18 cellular contexts compared by ENCODE assay signal in the genomic region with DNA sequence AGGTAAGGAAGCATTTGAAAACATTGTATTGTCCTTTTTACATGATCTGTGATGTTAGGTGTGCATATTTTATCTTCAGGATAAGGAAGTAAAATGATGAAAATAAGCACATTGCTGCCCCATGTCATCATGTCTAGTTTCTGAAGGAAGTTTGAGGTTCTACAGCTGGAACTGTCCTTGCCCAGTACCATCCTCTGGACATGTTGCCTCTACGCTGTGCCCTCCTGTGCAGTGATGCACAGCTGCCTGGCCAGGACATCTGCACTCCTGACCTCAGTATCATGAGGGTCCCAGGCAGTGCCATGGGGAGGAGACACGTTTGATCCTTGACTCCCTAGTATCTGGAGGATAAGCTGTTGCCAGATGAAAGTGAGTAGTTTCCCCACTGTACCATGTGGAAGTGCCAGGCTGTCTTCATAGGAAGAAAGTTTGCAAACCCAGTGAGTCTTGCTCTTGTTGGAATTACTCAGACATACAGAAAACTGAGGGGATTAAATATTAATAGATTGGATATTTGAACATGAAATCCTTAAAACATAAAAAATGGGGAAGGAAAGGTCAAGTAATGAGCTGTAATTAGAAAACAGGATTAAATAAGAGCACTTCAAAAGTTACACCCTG. TPM values are rescaled to one million over a fixed set of nuclear protein-coding genes. Genes with fewer than 3 reads are reported as not detected.
A peak's percentile ranks its signal among the peaks of the same experiment; 100 is the strongest.
DNase-seq lines count a peak whose midpoint lies in the region; ATAC-seq and TF ChIP-seq lines count a peak whose summit lies in the region.
"Had no signal": no experiment of that assay in that cellular context is flagged by ENCODE, and none has a peak within 500 bp of the region (broad histone marks: within the 10 kb centered on the region; RNA-seq: fewer than 3 reads in every experiment).

No MANE protein-coding gene starts in this region.

- H3K27ac ChIP-seq in adrenal gland = peak overlapping the region in 3 of 5 donors; percentile 11 to 95 (median 31)
- no peak overlapping the region for H3K27ac ChIP-seq in esophagus muscularis mucosa (replicated peaks in 1 of 4)
- H3K27ac ChIP-seq in lung (ENCODE audit: low read depth in 1 of 2, low read length in 1 of 2) = peak overlapping the region in 1 of 2 donors; percentile 42
- peak overlapping the region; percentile 26 for H3K27ac ChIP-seq in upper lobe of right lung
- H3K27ac ChIP-seq: HL-60 had no signal

- peak; percentile 12 for ATAC-seq in lung (ENCODE audit: insufficient read depth, low FRiP score)
- peak; percentile 42 for ATAC-seq in upper lobe of right lung
- no peak for ATAC-seq in GM21360 (IDR thresholded peaks at IDR 0.05; ENCODE audit: unreplicated experiment)
- ATAC-seq: CD8-positive, alpha-beta T cell had no signal

- H3K9me3 ChIP-seq in adrenal gland (replicated peaks in 1 of 3) = no peaks in the 10 kb centered on the region
- no peaks in the 10 kb centered on the region for H3K9me3 ChIP-seq in esophagus muscularis mucosa
- no peaks in the 10 kb centered on the region for H3K9me3 ChIP-seq in lung (ENCODE audit: control insufficient read depth in 2 of 2, insufficient read depth in 1 of 2, low read length in 1 of 2)
- no peaks in the 10 kb centered on the region for H3K9me3 ChIP-seq in upper lobe of right lung

- H3K36me3 ChIP-seq in adrenal gland (replicated peaks in 1 of 2) (peaks cover 0 to 49% of the 10 kb centered on the region in 2 donors), esophagus muscularis mucosa (peaks cover 18 to 86% (median 70%) of the 10 kb centered on the region in 4 donors), lung (ENCODE audit: control insufficient read depth in 2 of 2, insufficient read depth in 2 of 2, low read length in 2 of 2) (peaks cover 27 to 29% of the 10 kb centered on the region in 2 donors), upper lobe of right lung (peaks cover 97% of the 10 kb centered on the region)

- TF ChIP-seq POLR2A in adrenal gland (IDR thresholded peaks at IDR 0.05) = no peak
- no peak for TF ChIP-seq POLR2A in esophagus muscularis mucosa (IDR thresholded peaks at IDR 0.05; ENCODE audit: low read depth)

- DNase-seq in adrenal gland (no peak), esophagus muscularis mucosa (ENCODE audit: extremely low spot score) (peak; percentile 82), lung (ENCODE audit: low spot score) (no peak), upper lobe of right lung (no peak), RPMI8226 (no peak), NCI-H345 (lab: John Stamatoyannopoulos, UW) (no peak)
- DNase-seq: CD8-positive, alpha-beta T cell; COR-L47; DMS153; DMS79 treated with DMSO at 0.1 percent for 48 hours; EL; HCEC 1CT; HFFc6 had no signal

- H3K27me3 ChIP-seq in adrenal gland (no peaks in the 10 kb centered on the region), esophagus muscularis mucosa (no peaks in the 10 kb centered on the region), lung (ENCODE audit: control insufficient read depth, insufficient read depth) (no peaks in the 10 kb centered on the region), upper lobe of right lung (no peaks in the 10 kb centered on the region)

- H3K4me1 ChIP-seq in adrenal gland (replicated peaks in 1 of 2) = peaks cover 22 to 37% of the 10 kb centered on the region in 2 donors
- peaks cover 0 to 8% (median 0%) of the 10 kb centered on the region in 4 donors for H3K4me1 ChIP-seq in esophagus muscularis mucosa
- H3K4me1 ChIP-seq in lung (ENCODE audit: control insufficient read depth in 2 of 2, insufficient read depth in 2 of 2, low read length in 2 of 2) = no peaks in the 10 kb centered on the region
- H3K4me1 ChIP-seq in upper lobe of right lung = no peaks in the 10 kb centered on the region

- intact Hi-C loops in adrenal gland (cut with DNase I) = no loop called here
- intact Hi-C loops in esophagus muscularis mucosa (cut with DNase I) = no loop called here
- intact Hi-C loops in upper lobe of right lung (cut with DNase I) = no loop called here

- no peak overlapping the region for H3K4me3 ChIP-seq in adrenal gland
- H3K4me3 ChIP-seq in esophagus muscularis mucosa = no peak overlapping the region
- no peak overlapping the region for H3K4me3 ChIP-seq in lung
- H3K4me3 ChIP-seq in upper lobe of right lung = no peak overlapping the region

- TF ChIP-seq CTCF in adrenal gland (IDR thresholded peaks at IDR 0.05) (no peak), esophagus muscularis mucosa (IDR thresholded peaks at IDR 0.05) (no peak), lung (IDR thresholded peaks at IDR 0.05; ENCODE audit: control extremely low read depth, extremely low read depth) (no peak), upper lobe of right lung (IDR thresholded peaks at IDR 0.05) (no peak)

- TF ChIP-seq EP300 in esophagus muscularis mucosa (IDR thresholded peaks at IDR 0.05) = no peak

- 60 to 81% (median 77%) methylated on average over 2 of the region's 2 CpGs for WGBS in adrenal gland, 4 donors
- 89% methylated on average over 2 of the region's 2 CpGs for WGBS in esophagus muscularis mucosa
- 75 to 80% methylated on average over 2 of the region's 2 CpGs for WGBS in lung, 2 donors

RNA-seq across cellular contexts. Expression of a gene that starts 9.5 kb away (rescaled TPM):
- total RNA-seq in adrenal gland (100 to 1,000 TPM in 6 of 8 donors, 10 to 100 TPM in 2; 59.0 to 316 (median 151) TPM), esophagus muscularis mucosa (10 to 100 TPM in 1 of 4 donors, 1 to 10 TPM in 2, not detected in 1; 1.7 to 11.9 (median 2.3) TPM), lung (10 to 100 TPM; 17.5 to 20.7 TPM), upper lobe of right lung (18.7 TPM)
- polyA plus RNA-seq in adrenal gland (100 to 1,000 TPM in 2 of 3 donors, 10 to 100 TPM in 1; 78.8 to 146 (median 136) TPM), lung (10 to 100 TPM; 13.4 to 31.3 TPM)
- total RNA-seq: A673, HFFc6 had no signal
- polyA plus RNA-seq: BJ, CD14-positive monocyte had no signal

RNA-seq across cellular contexts. Expression of a gene that starts 13.7 kb away (rescaled TPM):
- total RNA-seq in adrenal gland (100 to 1,000 TPM; 133 to 303 (median 161) TPM), esophagus muscularis mucosa (10 to 100 TPM; 54.0 to 81.5 (median 73.8) TPM), lung (100 to 1,000 TPM in 1 of 2 donors, 10 to 100 TPM in 1; 81.3 to 136 TPM), upper lobe of right lung (68.4 TPM)
- polyA plus RNA-seq in adrenal gland (100 to 1,000 TPM in 1 of 3 donors, 10 to 100 TPM in 2; 59.5 to 314 (median 81.0) TPM), lung (10 to 100 TPM; 66.0 to 68.7 TPM)

RNA-seq across cellular contexts. Expression of a gene that starts 14.6 kb away (rescaled TPM):
- total RNA-seq in adrenal gland (100 to 1,000 TPM in 1 of 8 donors, 10 to 100 TPM in 7; 43.6 to 106 (median 92.6) TPM), esophagus muscularis mucosa (10 to 100 TPM; 15.7 to 20.3 (median 18.2) TPM), lung (100 to 1,000 TPM in 1 of 2 donors, 10 to 100 TPM in 1; 42.7 to 121 TPM), upper lobe of right lung (48.3 TPM)
- polyA plus RNA-seq in adrenal gland (100 to 1,000 TPM in 1 of 3 donors, 10 to 100 TPM in 2; 70.9 to 108 (median 81.0) TPM), lung (10 to 100 TPM; 35.1 to 65.8 TPM)

Comparison
In these comparisons a context has a peak if more than half of its experiments do, and no peak if none do; other contexts are left out.
1. H3K27ac ChIP-seq: peak in adrenal gland (3 of 5) and upper lobe of right lung (single experiment); none in esophagus muscularis mucosa (0 of 4).